ENCODE assay signal across 9 cellular contexts in genomic region chr9:87324613-87325194, GRCh38.
DNase-seq lines count a peak whose midpoint lies in the region; ATAC-seq and TF ChIP-seq lines count a peak whose summit lies in the region.
"Had no signal": no experiment of that assay in that cellular context is flagged by ENCODE, and none has a peak within 500 bp of the region (broad histone marks: within the 10 kb centered on the region; RNA-seq: fewer than 3 reads in every experiment).

No MANE protein-coding gene starts in this region.

- peaks cover 0 to 3% (median 0%) of the 10 kb centered on the region in 8 donors for H3K9me3 Mint-ChIP-seq in CD4-positive, alpha-beta memory T cell

- H3K27ac ChIP-seq in CD4-positive, alpha-beta memory T cell (ENCODE audit: low read depth, low read length), result no peak overlapping the region
- H3K27ac ChIP-seq in ascending aorta (no peak overlapping the region), right atrium auricular region (no peak overlapping the region), stomach (no peak overlapping the region)

- peak; percentile 75 for ATAC-seq in GM19351 (IDR thresholded peaks at IDR 0.05; ENCODE audit: unreplicated experiment)
- ATAC-seq in GM19397 (IDR thresholded peaks at IDR 0.05; ENCODE audit: unreplicated experiment), result no peak
- ATAC-seq in HG03457 (IDR thresholded peaks at IDR 0.05; ENCODE audit: unreplicated experiment), result no peak

- H3K4me3 Mint-ChIP-seq in CD4-positive, alpha-beta memory T cell, result no peak overlapping the region
- H3K4me3 Mint-ChIP-seq: IgD-negative memory B cell had no signal

- CTCF ChIA-PET in CD4-positive, alpha-beta memory T cell (lab: Charles Lee; ENCODE audit: partially characterized antibody), result interaction anchor here (0.6 to 4.8 kb wide), 16 partner anchors 9 to 1504 kb away, joined by 3 to 30 read pairs (median 4); no protein-coding TSS in a partner anchor

- DNase-seq in CD4-positive, alpha-beta memory T cell, result peak in 4 of 5 donors; percentile 23 to 43 (median 30)
- DNase-seq in NCI-H1694 treated with DMSO at 0.1 percent for 48 hours (lab: John Stamatoyannopoulos, UW) (peak; percentile 6), ascending aorta (ENCODE audit: low spot score in 2 of 2) (no peak), right atrium auricular region (ENCODE audit: low spot score) (no peak), stomach (no peak)

- no peak overlapping the region for H3K27ac Mint-ChIP-seq in CD4-positive, alpha-beta memory T cell
- H3K27ac Mint-ChIP-seq: IgD-negative memory B cell had no signal

- intact Hi-C loops in CD4-positive, alpha-beta memory T cell (cut with micrococcal nuclease), result loop anchor here (1.0 to 5.0 kb wide), 2 partner anchors 377 to 890 kb away; partner anchors contain the start of gene GAS1
- intact Hi-C loops in ascending aorta (cut with DNase I) (loop anchor here (1.0 to 10.0 kb wide), 7 partner anchors 177 to 907 kb away; partner anchors contain the start of gene GAS1), stomach (cut with DNase I; ENCODE audit: low total_unique reads) (loop anchor here (5.0 kb wide), 1 partner anchor 892 kb away; no protein-coding TSS in a partner anchor)

- H3K36me3 ChIP-seq in CD4-positive, alpha-beta memory T cell (ENCODE audit: insufficient read depth, low read length), result no peaks in the 10 kb centered on the region
- H3K36me3 ChIP-seq in ascending aorta, result no peaks in the 10 kb centered on the region
- H3K36me3 ChIP-seq in right atrium auricular region, result no peaks in the 10 kb centered on the region
- H3K36me3 ChIP-seq in stomach, result no peaks in the 10 kb centered on the region

- no peaks in the 10 kb centered on the region for H3K36me3 Mint-ChIP-seq in CD4-positive, alpha-beta memory T cell
- H3K36me3 Mint-ChIP-seq: IgD-negative memory B cell had no signal

- H3K4me1 ChIP-seq in CD4-positive, alpha-beta memory T cell (ENCODE audit: insufficient read depth, low read length), result no peaks in the 10 kb centered on the region
- H3K4me1 ChIP-seq in ascending aorta (no peaks in the 10 kb centered on the region), right atrium auricular region (no peaks in the 10 kb centered on the region), stomach (peaks cover 0 to 5% (median 1%) of the 10 kb centered on the region in 4 donors)

- WGBS in stomach, 5 donors, result 1 to 3% (median 2%) methylated on average over 5 of the region's 5 CpGs

- TF ChIP-seq CTCF in ascending aorta (IDR thresholded peaks at IDR 0.05) (peak; percentile 74 to 79 (median 76)), right atrium auricular region (IDR thresholded peaks at IDR 0.05) (peak; percentile 47 to 85), stomach (IDR thresholded peaks at IDR 0.05) (peak in 5 of 7 experiments; percentile 73 to 87 (median 83))

- POLR2A ChIA-PET in CD4-positive, alpha-beta memory T cell (lab: Charles Lee; ENCODE audit: partially characterized antibody), result no interaction called here

- H3K4me1 Mint-ChIP-seq in CD4-positive, alpha-beta memory T cell, result peaks cover 0 to 1% (median 0%) of the 10 kb centered on the region in 4 donors
- H3K4me1 Mint-ChIP-seq: IgD-negative memory B cell had no signal

- H3K27me3 ChIP-seq in CD4-positive, alpha-beta memory T cell (ENCODE audit: insufficient read depth, low read length), result no peaks in the 10 kb centered on the region
- H3K27me3 ChIP-seq in ascending aorta (no peaks in the 10 kb centered on the region), right atrium auricular region (no peaks in the 10 kb centered on the region), stomach (no peaks in the 10 kb centered on the region)

- TF ChIP-seq POLR2A in stomach (IDR thresholded peaks at IDR 0.05), result no peak

- H3K4me3 ChIP-seq in CD4-positive, alpha-beta memory T cell (ENCODE audit: low read length in 2 of 2), result no peak overlapping the region
- H3K4me3 ChIP-seq in ascending aorta (no peak overlapping the region), right atrium auricular region (no peak overlapping the region), stomach (no peak overlapping the region)

- no peaks in the 10 kb centered on the region for H3K9me3 ChIP-seq in CD4-positive, alpha-beta memory T cell (ENCODE audit: control insufficient read depth in 1 of 2, low read length in 2 of 2)
- H3K9me3 ChIP-seq in ascending aorta (no peaks in the 10 kb centered on the region), right atrium auricular region (no peaks in the 10 kb centered on the region), stomach (no peaks in the 10 kb centered on the region)

- TF ChIP-seq EP300 in stomach (IDR thresholded peaks at IDR 0.05), result no peak

- peaks cover 2 to 10% of the 10 kb centered on the region in 2 donors for H3K27me3 Mint-ChIP-seq in CD4-positive, alpha-beta memory T cell

Comparison
In these comparisons a context has a peak if more than half of its experiments do, and no peak if none do; other contexts are left out.
1. DNase-seq: peak in CD4-positive, alpha-beta memory T cell (4 of 5) and NCI-H1694 treated with DMSO at 0.1 percent for 48 hours (single experiment); none in ascending aorta (0 of 2), right atrium auricular region (single experiment) and stomach (single experiment).
2. Peak in every context shown above with its lines, with median percentiles within 50 percentile points of each other: CTCF ChIP-seq.